9 cellular contexts compared by ENCODE assay signal in the genomic region with DNA sequence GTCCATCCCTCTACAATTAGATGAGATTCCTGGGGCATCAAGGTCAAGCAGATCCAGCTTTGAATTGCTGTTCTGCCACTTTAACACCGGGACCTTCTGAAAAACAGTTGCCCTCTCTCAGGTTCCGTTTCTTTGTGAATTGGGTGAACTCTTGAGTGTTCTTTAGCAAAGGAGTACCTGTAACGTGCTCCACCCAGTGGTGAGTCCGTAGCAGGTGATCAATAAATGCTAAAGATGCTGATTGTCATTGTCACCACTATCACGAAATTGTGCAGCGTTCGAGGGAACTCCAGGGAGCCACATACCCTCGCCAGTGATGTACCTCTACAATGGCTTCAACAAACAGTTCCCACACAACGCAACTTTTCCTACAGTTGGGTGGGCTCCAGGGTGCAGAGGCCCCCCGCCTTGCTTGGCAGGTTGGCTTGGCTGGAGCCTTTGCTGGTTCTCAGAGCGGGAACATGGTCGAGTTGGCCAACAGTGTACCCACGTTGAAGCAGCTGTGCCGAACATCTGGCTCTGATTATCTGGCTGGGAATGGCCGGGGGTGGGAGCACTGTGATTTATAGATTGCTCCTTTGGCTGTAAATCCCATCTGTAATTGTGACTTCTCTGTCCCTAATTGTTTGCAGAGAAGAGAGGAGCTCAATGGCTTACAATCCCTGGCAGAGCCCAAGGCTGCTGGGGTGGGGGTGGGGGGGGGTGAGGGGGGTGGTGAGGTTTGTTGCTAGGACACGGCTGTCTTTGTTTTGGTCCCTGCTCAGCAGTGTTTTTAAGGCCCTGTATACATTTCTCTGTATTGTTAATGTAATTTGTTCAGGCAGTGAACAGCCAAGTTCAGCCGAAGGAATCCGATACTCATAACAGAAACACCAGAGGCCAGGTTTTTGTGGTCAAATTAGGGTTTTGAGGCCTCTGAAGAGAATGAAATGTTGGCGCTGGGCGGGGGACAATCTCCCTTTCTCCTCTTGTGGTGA.
DNase-seq lines count a peak whose midpoint lies in the region; ATAC-seq and FAIRE-seq lines count a peak whose summit lies in the region.
"Had no signal": no experiment of that assay in that cellular context is flagged by ENCODE, and none has a peak within 500 bp of the region (broad histone marks: within the 10 kb centered on the region; RNA-seq: fewer than 3 reads in every experiment).

No MANE protein-coding gene starts in this region.

- FAIRE-seq in small intestine (lab: Jason Lieb, UNC) = no peak

- H3K9me3 ChIP-seq in SJSA1 (replicated peaks) (no peaks in the 10 kb centered on the region), small intestine (ENCODE audit: control insufficient read depth, low read depth) (no peaks in the 10 kb centered on the region)
- H3K9me3 ChIP-seq: heart left ventricle had no signal

- no peaks in the 10 kb centered on the region for H3K27me3 ChIP-seq in SJSA1 (replicated peaks)
- no peaks in the 10 kb centered on the region for H3K27me3 ChIP-seq in small intestine (ENCODE audit: control insufficient read depth in 2 of 2, insufficient read depth in 2 of 2, low read length in 2 of 2)
- H3K27me3 ChIP-seq: heart left ventricle had no signal

- intact Hi-C loops in left ventricle myocardium superior (cut with micrococcal nuclease) = no loop called here

- H3K36me3 ChIP-seq in SJSA1 (no peaks in the 10 kb centered on the region), small intestine (ENCODE audit: control insufficient read depth in 2 of 2, insufficient read depth in 2 of 2, low read length in 2 of 2) (no peaks in the 10 kb centered on the region)
- H3K36me3 ChIP-seq: heart left ventricle had no signal

- DNase-seq in GOT3 (lab: John Stamatoyannopoulos, UW) (peak; percentile 8), SJSA1 (ENCODE audit: low read depth in 1 of 2, low spot score in 2 of 2) (peak; percentile 80 to 90), left ventricle myocardium superior (no peak), small intestine (peak; percentile 31), NCI-H526 treated with DMSO at 0.1 percent for 48 hours (lab: John Stamatoyannopoulos, UW) (no peak)

- H3K4me3 ChIP-seq in SJSA1 (no peak overlapping the region), small intestine (ENCODE audit: low read depth in 1 of 2, low read length in 2 of 2) (no peak overlapping the region)
- H3K4me3 ChIP-seq: heart left ventricle had no signal

- ATAC-seq in left ventricle myocardium superior (peak; percentile 44), GM19023 (IDR thresholded peaks at IDR 0.05; ENCODE audit: unreplicated experiment) (no peak), HG03432 (IDR thresholded peaks at IDR 0.05; ENCODE audit: unreplicated experiment) (no peak), HG02870 (IDR thresholded peaks at IDR 0.05; ENCODE audit: unreplicated experiment) (no peak)

- peaks cover 24% of the 10 kb centered on the region for H3K4me1 ChIP-seq in SJSA1 (replicated peaks)
- H3K4me1 ChIP-seq in small intestine (ENCODE audit: control insufficient read depth in 2 of 2, insufficient read depth in 1 of 2, low read depth in 1 of 2, low read length in 1 of 2) = peaks cover 0 to 2% of the 10 kb centered on the region in 2 donors

- 49 to 55% (median 49%) methylated on average over 20 of the region's 20 CpGs for WGBS in small intestine, 3 donors

- H3K27ac ChIP-seq in SJSA1 (peak overlapping the region; percentile 40), small intestine (ENCODE audit: low read depth in 1 of 2, low read length in 1 of 2) (peak overlapping the region in 1 of 2 donors; percentile 22)

Comparison
In these comparisons a context has a peak if more than half of its experiments do, and no peak if none do; other contexts are left out.
1. DNase-seq: peak in GOT3 (single experiment), SJSA1 (2 of 2) and small intestine (single experiment); none in left ventricle myocardium superior (single experiment) and NCI-H526 treated with DMSO at 0.1 percent for 48 hours (single experiment).